15 cellular contexts compared by ENCODE assay signal in genomic region chr7:101185258-101185839, GRCh38. TPM values are rescaled to one million over a fixed set of nuclear protein-coding genes. Genes with fewer than 3 reads are reported as not detected.
DNase-seq lines count a peak whose midpoint lies in the region; ATAC-seq lines count a peak whose summit lies in the region.
"Had no signal": no experiment of that assay in that cellular context is flagged by ENCODE, and none has a peak within 500 bp of the region (broad histone marks: within the 10 kb centered on the region; RNA-seq: fewer than 3 reads in every experiment).

No MANE protein-coding gene starts in this region.

- DNase-seq in GM03348 (ENCODE audit: low spot score) = peak; percentile 37
- DNase-seq in amniotic epithelial cell (ENCODE audit: low read depth) = peak; percentile 76
- DNase-seq in myocyte (ENCODE audit: low read depth) = peak; percentile 60
- DNase-seq in SIG-M5 treated with dmso at 0.1 percent for 504 hours (lab: John Stamatoyannopoulos, UW; ENCODE audit: unreplicated experiment) = no peak
- DNase-seq in KG1 (lab: John Stamatoyannopoulos, UW) = no peak
- DNase-seq: activated naive CD4-positive, alpha-beta T cell treated with anti-CD3 and anti-CD28 coated beads, Interleukin-2, amount 10 ng/mL, durations not matched to agents 7 days and 5 days; stimulated activated CD4-positive, alpha-beta T cell treated with anti-CD3 and anti-CD28 coated beads, Interleukin-4, amount 100 ng/mL, for 1 hour; stimulated activated naive CD4-positive, alpha-beta T cell treated with Interleukin-2 at 50 U/mL for 16 hours had no signal

- no peak for ATAC-seq in HG02763 (IDR thresholded peaks at IDR 0.05; ENCODE audit: unreplicated experiment)
- ATAC-seq: Panc1 had no signal

RNA-seq across cellular contexts. Expression of gene NAT16, which starts 5.3 kb away (rescaled TPM):
- total RNA-seq in myocyte = not detected in 2 replicates
- polyA plus RNA-seq in myocyte (2012) = not detected
- total RNA-seq: mononuclear cell, pulmonary artery endothelial cell had no signal
- polyA plus RNA-seq: CD14-positive monocyte, esophagus had no signal

RNA-seq across cellular contexts. Expression of gene MOGAT3, which starts 15.5 kb away (rescaled TPM):
- not detected in 2 replicates for total RNA-seq in myocyte
- not detected for polyA plus RNA-seq in myocyte (2012)
- total RNA-seq: cerebellum, mononuclear cell, pulmonary artery endothelial cell had no signal
- polyA plus RNA-seq: CD14-positive monocyte, esophagus had no signal

RNA-seq across cellular contexts. Expression of gene VGF, which starts 20.0 kb away (rescaled TPM):
- total RNA-seq in myocyte = not detected in 2 replicates
- polyA plus RNA-seq in myocyte (2012) = not detected
- total RNA-seq: mononuclear cell had no signal
- polyA plus RNA-seq: CD14-positive monocyte had no signal

RNA-seq across cellular contexts. Expression of gene AP1S1, which starts 31.1 kb away (rescaled TPM):
- 53.3 and 79.5 TPM in 2 replicates for total RNA-seq in myocyte
- 128 TPM for polyA plus RNA-seq in myocyte (2012)

RNA-seq across cellular contexts. Expression of gene PLOD3, which starts 32.0 kb away (rescaled TPM):
- total RNA-seq in myocyte = 59.0 and 60.8 TPM in 2 replicates
- 110 TPM for polyA plus RNA-seq in myocyte (2012)

Comparison
In these comparisons a context has a peak if more than half of its experiments do, and no peak if none do; other contexts are left out.
1. DNase-seq: peak in GM03348 (single experiment), amniotic epithelial cell (single experiment) and myocyte (single experiment); none in SIG-M5 treated with dmso at 0.1 percent for 504 hours (single experiment) and KG1 (single experiment).